In the genomic region with DNA sequence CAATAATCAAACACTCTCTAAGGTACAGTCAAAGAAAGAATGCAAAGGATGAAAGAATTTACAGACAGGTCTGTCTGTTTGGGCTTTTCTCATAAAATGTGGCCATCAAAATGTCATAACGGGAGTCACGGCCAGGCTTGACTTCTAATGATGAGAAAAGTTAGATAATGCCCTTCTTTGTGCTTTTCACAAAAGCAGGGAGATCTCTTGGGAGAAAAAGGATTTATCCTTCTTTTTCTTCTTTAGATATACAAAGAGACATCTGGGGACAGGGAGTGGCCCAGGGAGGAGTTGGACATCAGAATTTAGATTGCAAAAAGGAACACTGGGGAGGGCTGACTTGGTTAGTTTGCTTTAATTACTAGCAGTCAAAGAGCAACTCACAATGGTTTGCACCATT, we compare ENCODE assay signal across 6 cellular contexts.
"Had no signal": no experiment of that assay in that cellular context is flagged by ENCODE, and none has a peak within 500 bp of the region (broad histone marks: within the 10 kb centered on the region; RNA-seq: fewer than 3 reads in every experiment).

No MANE protein-coding gene starts in this region.

- H3K9ac ChIP-seq: GM23248 had no signal

- DNase-seq: GM23248, GOT3, H7, HCEC 1CT, IMR-90 had no signal

- H3K4me3 ChIP-seq: GM23248, K562 had no signal

- H3K27ac ChIP-seq: GM23248 had no signal

- H2AFZ ChIP-seq: GM23248 had no signal
